ENCODE assay signal across 1 cellular context in the genomic region with DNA sequence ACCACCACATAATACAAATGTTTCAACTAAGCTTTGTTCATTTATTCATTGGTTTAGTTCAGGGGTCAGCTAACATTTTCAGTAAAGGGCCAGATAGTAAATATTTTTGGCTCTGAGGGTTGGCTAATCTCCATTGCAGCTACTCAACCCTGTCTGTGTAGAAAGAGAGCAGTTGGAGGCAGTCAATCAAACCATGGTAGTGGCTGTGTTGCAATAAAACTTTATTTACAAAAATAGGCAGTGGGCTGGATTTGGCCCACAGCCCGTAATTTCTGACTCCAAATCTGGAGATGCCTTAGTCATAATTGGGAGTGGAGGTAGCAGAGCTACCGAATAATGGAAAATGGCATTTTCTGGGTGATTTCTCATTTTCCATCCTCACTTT.
TF ChIP-seq lines count a peak whose summit lies in the region.

No MANE protein-coding gene starts in this region.

TF ChIP-seq in HepG2, 621 proteins besides CTCF, POLR2A, EP300 and RAD21 (continued from another document and continues in another):
- TF ChIP-seq, protein P1, sequence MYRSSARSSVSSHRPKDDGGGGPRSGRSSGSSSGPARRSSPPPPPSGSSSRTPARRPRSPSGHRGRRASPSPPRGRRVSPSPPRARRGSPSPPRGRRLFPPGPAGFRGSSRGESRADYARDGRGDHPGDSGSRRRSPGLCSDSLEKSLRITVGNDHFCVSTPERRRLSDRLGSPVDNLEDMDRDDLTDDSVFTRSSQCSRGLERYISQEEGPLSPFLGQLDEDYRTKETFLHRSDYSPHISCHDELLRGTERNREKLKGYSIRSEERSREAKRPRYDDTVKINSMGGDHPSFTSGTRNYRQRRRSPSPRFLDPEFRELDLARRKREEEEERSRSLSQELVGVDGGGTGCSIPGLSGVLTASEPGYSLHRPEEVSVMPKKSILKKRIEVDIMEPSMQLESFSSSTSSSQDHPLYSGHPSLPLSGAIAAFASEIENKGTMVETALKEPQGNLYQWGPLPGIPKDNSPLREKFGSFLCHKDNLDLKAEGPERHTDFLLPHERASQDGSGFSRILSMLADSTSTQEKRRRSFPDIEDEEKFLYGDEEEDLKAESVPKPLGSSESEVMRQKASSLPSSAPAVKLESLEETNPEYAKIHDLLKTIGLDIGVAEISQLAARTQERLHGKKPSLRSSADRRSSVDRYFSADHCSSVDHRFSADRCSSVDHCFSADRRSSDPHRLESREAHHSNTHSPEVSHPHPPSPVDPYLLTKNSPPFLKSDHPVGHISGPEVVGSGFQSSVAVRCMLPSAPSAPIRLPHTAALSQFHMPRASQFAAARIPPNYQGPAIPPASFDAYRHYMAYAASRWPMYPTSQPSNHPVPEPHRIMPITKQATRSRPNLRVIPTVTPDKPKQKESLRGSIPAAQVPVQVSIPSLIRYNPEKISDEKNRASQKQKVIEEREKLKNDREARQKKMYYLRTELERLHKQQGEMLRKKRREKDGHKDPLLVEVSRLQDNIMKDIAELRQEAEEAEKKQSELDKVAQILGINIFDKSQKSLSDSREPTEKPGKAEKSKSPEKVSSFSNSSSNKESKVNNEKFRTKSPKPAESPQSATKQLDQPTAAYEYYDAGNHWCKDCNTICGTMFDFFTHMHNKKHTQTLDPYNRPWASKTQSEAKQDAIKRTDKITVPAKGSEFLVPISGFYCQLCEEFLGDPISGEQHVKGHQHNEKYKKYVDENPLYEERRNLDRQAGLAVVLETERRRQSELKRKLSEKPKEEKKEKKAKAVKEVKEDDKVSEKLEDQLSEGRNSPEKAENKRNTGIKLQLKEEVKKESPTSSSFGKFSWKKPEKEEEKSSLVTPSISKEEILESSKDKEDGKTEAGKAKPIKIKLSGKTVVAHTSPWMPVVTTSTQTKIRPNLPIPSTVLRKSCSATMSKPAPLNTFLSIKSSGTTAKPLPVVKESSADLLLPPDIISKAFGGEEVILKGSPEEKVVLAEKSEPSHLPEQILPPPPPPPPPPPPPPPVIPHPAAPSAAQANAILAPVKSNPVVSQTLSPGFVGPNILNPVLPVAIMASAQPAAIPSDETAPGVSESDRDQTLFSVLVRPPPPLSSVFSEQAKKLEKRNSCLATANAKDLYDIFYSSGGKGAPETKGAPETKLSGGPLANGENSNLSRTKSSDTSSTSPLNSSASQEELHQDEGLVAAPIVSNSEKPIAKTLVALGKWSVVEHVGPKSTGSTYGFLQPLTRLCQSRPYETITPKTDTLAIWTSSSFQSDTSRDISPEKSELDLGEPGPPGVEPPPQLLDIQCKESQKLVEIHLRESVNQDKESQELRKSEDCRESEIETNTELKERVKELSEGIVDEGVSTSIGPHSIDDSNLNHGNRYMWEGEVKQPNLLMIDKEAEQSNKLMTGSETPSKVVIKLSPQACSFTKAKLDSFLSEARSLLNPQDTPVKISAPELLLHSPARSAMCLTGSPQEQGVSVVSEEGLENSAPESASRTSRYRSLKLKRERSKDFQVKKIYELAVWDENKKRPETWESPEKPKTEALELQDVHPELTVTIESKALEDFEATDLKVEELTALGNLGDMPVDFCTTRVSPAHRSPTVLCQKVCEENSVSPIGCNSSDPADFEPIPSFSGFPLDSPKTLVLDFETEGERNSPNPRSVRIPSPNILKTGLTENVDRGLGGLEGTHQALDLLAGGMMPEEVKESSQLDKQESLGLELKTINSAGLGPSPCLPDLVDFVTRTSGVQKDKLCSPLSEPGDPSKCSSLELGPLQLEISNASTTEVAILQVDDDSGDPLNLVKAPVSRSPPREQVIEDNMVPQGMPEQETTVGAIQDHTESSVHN (CRISPR knock-in tag; IDR thresholded peaks at IDR 0.05) = no peak
- TF ChIP-seq ZNF274 (CRISPR knock-in tag; IDR thresholded peaks at IDR 0.05) = no peak
- TF ChIP-seq, protein P2, sequence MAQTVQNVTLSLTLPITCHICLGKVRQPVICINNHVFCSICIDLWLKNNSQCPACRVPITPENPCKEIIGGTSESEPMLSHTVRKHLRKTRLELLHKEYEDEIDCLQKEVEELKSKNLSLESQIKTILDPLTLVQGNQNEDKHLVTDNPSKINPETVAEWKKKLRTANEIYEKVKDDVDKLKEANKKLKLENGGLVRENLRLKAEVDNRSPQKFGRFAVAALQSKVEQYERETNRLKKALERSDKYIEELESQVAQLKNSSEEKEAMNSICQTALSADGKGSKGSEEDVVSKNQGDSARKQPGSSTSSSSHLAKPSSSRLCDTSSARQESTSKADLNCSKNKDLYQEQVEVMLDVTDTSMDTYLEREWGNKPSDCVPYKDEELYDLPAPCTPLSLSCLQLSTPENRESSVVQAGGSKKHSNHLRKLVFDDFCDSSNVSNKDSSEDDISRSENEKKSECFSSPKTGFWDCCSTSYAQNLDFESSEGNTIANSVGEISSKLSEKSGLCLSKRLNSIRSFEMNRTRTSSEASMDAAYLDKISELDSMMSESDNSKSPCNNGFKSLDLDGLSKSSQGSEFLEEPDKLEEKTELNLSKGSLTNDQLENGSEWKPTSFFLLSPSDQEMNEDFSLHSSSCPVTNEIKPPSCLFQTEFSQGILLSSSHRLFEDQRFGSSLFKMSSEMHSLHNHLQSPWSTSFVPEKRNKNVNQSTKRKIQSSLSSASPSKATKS (CRISPR knock-in tag; IDR thresholded peaks at IDR 0.05) = no peak
- no peak for TF ChIP-seq ZSCAN31 (CRISPR knock-in tag; IDR thresholded peaks at IDR 0.05; ENCODE audit: low read depth)
- TF ChIP-seq, protein P3, sequence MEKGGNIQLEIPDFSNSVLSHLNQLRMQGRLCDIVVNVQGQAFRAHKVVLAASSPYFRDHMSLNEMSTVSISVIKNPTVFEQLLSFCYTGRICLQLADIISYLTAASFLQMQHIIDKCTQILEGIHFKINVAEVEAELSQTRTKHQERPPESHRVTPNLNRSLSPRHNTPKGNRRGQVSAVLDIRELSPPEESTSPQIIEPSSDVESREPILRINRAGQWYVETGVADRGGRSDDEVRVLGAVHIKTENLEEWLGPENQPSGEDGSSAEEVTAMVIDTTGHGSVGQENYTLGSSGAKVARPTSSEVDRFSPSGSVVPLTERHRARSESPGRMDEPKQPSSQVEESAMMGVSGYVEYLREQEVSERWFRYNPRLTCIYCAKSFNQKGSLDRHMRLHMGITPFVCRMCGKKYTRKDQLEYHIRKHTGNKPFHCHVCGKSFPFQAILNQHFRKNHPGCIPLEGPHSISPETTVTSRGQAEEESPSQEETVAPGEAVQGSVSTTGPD (CRISPR knock-in tag; IDR thresholded peaks at IDR 0.05) = 0 out of 2 replicates have a peak, but pooled peaks have one; percentile 48
- no peak for TF ChIP-seq NFKBIZ (CRISPR knock-in tag; IDR thresholded peaks at IDR 0.05)
- TF ChIP-seq, protein P4, sequence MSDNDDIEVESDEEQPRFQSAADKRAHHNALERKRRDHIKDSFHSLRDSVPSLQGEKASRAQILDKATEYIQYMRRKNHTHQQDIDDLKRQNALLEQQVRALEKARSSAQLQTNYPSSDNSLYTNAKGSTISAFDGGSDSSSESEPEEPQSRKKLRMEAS (IDR thresholded peaks at IDR 0.05) = no peak
- TF ChIP-seq ZNF333 (CRISPR knock-in tag; IDR thresholded peaks at IDR 0.05; ENCODE audit: borderline replicate concordance) = no peak
- TF ChIP-seq ZNF101 (CRISPR knock-in tag; IDR thresholded peaks at IDR 0.05; ENCODE audit: borderline replicate concordance, low read depth) = no peak
- no peak for TF ChIP-seq ZNF713 (CRISPR knock-in tag; IDR thresholded peaks at IDR 0.05)
- TF ChIP-seq SIN3A (IDR thresholded peaks at IDR 0.05; ENCODE audit: borderline replicate concordance, low read depth, low read length) = 0 out of 2 replicates have a peak, but pooled peaks have one; percentile 10
- no peak for TF ChIP-seq ZNF564 (CRISPR knock-in tag; IDR thresholded peaks at IDR 0.05)
- no peak for TF ChIP-seq ZFP62 (CRISPR knock-in tag; IDR thresholded peaks at IDR 0.05)
- TF ChIP-seq, protein P5, sequence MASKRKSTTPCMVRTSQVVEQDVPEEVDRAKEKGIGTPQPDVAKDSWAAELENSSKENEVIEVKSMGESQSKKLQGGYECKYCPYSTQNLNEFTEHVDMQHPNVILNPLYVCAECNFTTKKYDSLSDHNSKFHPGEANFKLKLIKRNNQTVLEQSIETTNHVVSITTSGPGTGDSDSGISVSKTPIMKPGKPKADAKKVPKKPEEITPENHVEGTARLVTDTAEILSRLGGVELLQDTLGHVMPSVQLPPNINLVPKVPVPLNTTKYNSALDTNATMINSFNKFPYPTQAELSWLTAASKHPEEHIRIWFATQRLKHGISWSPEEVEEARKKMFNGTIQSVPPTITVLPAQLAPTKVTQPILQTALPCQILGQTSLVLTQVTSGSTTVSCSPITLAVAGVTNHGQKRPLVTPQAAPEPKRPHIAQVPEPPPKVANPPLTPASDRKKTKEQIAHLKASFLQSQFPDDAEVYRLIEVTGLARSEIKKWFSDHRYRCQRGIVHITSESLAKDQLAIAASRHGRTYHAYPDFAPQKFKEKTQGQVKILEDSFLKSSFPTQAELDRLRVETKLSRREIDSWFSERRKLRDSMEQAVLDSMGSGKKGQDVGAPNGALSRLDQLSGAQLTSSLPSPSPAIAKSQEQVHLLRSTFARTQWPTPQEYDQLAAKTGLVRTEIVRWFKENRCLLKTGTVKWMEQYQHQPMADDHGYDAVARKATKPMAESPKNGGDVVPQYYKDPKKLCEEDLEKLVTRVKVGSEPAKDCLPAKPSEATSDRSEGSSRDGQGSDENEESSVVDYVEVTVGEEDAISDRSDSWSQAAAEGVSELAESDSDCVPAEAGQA (IDR thresholded peaks at IDR 0.05; ENCODE audit: low read depth) = no peak
- TF ChIP-seq, protein P5 (CRISPR knock-in tag; IDR thresholded peaks at IDR 0.05; ENCODE audit: borderline replicate concordance) = no peak
- TF ChIP-seq, protein P6, sequence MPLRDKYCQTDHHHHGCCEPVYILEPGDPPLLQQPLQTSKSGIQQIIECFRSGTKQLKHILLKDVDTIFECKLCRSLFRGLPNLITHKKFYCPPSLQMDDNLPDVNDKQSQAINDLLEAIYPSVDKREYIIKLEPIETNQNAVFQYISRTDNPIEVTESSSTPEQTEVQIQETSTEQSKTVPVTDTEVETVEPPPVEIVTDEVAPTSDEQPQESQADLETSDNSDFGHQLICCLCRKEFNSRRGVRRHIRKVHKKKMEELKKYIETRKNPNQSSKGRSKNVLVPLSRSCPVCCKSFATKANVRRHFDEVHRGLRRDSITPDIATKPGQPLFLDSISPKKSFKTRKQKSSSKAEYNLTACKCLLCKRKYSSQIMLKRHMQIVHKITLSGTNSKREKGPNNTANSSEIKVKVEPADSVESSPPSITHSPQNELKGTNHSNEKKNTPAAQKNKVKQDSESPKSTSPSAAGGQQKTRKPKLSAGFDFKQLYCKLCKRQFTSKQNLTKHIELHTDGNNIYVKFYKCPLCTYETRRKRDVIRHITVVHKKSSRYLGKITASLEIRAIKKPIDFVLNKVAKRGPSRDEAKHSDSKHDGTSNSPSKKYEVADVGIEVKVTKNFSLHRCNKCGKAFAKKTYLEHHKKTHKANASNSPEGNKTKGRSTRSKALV (CRISPR knock-in tag; IDR thresholded peaks at IDR 0.05) = 0 out of 2 replicates have a peak, but pooled peaks have one; percentile 4
- TF ChIP-seq RARA (CRISPR knock-in tag; IDR thresholded peaks at IDR 0.05) = no peak
- TF ChIP-seq CEBPG (CRISPR knock-in tag; IDR thresholded peaks at IDR 0.05) = peak; percentile 1; the same call in 1 of the 2 replicates
- TF ChIP-seq, protein P7, sequence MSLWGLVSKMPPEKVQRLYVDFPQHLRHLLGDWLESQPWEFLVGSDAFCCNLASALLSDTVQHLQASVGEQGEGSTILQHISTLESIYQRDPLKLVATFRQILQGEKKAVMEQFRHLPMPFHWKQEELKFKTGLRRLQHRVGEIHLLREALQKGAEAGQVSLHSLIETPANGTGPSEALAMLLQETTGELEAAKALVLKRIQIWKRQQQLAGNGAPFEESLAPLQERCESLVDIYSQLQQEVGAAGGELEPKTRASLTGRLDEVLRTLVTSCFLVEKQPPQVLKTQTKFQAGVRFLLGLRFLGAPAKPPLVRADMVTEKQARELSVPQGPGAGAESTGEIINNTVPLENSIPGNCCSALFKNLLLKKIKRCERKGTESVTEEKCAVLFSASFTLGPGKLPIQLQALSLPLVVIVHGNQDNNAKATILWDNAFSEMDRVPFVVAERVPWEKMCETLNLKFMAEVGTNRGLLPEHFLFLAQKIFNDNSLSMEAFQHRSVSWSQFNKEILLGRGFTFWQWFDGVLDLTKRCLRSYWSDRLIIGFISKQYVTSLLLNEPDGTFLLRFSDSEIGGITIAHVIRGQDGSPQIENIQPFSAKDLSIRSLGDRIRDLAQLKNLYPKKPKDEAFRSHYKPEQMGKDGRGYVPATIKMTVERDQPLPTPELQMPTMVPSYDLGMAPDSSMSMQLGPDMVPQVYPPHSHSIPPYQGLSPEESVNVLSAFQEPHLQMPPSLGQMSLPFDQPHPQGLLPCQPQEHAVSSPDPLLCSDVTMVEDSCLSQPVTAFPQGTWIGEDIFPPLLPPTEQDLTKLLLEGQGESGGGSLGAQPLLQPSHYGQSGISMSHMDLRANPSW (CRISPR knock-in tag; IDR thresholded peaks at IDR 0.05; ENCODE audit: borderline replicate concordance) = no peak
- no peak for TF ChIP-seq ZNF451 (CRISPR knock-in tag; IDR thresholded peaks at IDR 0.05)
